Comparison of ENCODE assay signal across 2 cellular contexts in the genomic region with DNA sequence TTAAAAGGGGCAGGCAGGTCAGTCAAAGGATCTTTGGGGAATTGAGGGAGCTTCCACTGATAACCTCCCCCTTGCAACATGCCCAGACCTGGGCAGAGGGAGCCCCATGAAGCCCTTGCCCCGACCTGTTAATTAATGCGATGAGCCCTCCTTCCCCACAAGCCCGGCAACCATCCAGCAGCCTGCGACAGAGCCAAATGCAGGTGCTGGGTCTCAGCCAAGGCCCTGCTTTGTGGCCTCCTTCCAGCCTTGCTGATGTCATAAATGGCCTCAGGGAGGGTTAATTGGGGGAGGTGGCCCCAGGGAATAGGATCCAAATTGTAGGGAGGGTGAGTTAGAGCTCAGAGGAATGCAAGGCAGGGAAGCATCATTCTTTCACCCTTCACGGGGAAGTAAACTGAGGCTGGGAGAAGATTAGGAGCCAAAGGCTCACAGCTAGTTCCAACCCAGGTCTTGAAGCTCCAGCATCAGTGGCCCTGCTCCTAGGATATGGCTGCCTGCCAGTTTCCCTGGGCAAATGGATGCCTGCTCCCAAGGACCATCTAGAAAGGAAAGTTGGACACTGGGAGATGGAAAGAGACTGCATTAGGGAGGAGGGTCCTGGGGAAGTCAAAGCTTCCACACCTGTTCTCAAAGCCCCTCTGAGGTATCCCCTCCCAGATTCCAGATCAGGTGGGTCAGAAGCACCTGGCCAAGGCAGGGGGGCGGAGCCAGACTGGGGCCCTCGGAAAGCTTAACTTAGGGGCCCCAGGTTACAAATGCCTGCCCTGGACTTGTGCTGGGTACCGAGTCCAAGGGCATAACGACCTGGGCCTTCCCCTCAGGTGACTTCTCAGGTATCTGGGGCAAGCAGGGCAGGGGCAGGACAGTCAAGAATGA.
TF ChIP-seq lines count a peak whose summit lies in the region.

No MANE protein-coding gene starts in this region.

TF ChIP-seq in H1, 55 proteins besides CTCF, POLR2A, EP300 and RAD21:
- TF ChIP-seq TEAD4 (IDR thresholded peaks at IDR 0.05; ENCODE audit: low read depth, low read length) (no peak), CTBP2 (IDR thresholded peaks at IDR 0.05; ENCODE audit: borderline replicate concordance, insufficient read depth, insufficient read length, low read length) (no peak), TAF1 (IDR thresholded peaks at IDR 0.05; ENCODE audit: low read depth, low read length) (no peak), SUZ12 (IDR thresholded peaks at IDR 0.05; ENCODE audit: low read length) (no peak), ASH2L (IDR thresholded peaks at IDR 0.05; ENCODE audit: low read length) (no peak), NANOG (IDR thresholded peaks at IDR 0.05; ENCODE audit: insufficient read depth, low read depth, low read length, poor library complexity, severe bottlenecking) (no peak), RFX5 (IDR thresholded peaks at IDR 0.05; ENCODE audit: borderline replicate concordance, low read depth, low read length) (no peak), USF2 (IDR thresholded peaks at IDR 0.05; ENCODE audit: low read length) (no peak), SP4 (IDR thresholded peaks at IDR 0.05; ENCODE audit: low read length) (no peak), SIN3A (conservative IDR thresholded peaks at IDR 0.05 in 1 of 2, IDR thresholded peaks at IDR 0.05 in 1 of 2; ENCODE audit: low read depth in 1 of 2, low read length in 2 of 2) (no peak), ZNF274 (IDR thresholded peaks at IDR 0.05; ENCODE audit: borderline replicate concordance, extremely low read depth, low read length) (no peak), SAP30 (IDR thresholded peaks at IDR 0.05; ENCODE audit: insufficient read depth, insufficient replicate concordance, low read length) (no peak), KDM4A (IDR thresholded peaks at IDR 0.05; ENCODE audit: low read depth, low read length, severe bottlenecking) (no peak), RBBP5 (IDR thresholded peaks at IDR 0.05; ENCODE audit: borderline replicate concordance, low read depth, low read length) (no peak), TCF12 (IDR thresholded peaks at IDR 0.05; ENCODE audit: low read depth, low read length) (no peak), HDAC6 (IDR thresholded peaks at IDR 0.05; ENCODE audit: low read depth, low read length) (no peak), SP1 (IDR thresholded peaks at IDR 0.05; ENCODE audit: low read depth, low read length) (no peak), FOSL1 (IDR thresholded peaks at IDR 0.05; ENCODE audit: insufficient read depth, low read depth, low read length) (no peak)
- TF ChIP-seq, protein P1, sequence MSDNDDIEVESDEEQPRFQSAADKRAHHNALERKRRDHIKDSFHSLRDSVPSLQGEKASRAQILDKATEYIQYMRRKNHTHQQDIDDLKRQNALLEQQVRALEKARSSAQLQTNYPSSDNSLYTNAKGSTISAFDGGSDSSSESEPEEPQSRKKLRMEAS (IDR thresholded peaks at IDR 0.05): no peak

TF ChIP-seq in GM12891, 5 proteins besides CTCF, POLR2A, EP300 and RAD21:
- no peak for TF ChIP-seq TAF1 (IDR thresholded peaks at IDR 0.05; ENCODE audit: low read depth, low read length)
- TF ChIP-seq SPI1 (IDR thresholded peaks at IDR 0.05; ENCODE audit: low read depth, low read length): no peak
- TF ChIP-seq PAX5 (IDR thresholded peaks at IDR 0.05; ENCODE audit: insufficient read depth, low read length, severe bottlenecking): no peak
- no peak for TF ChIP-seq POU2F2 (IDR thresholded peaks at IDR 0.05; ENCODE audit: low read depth, low read length)
- no peak for TF ChIP-seq POLR2AphosphoS5 (IDR thresholded peaks at IDR 0.05; ENCODE audit: low read depth, low read length)
